8 cellular contexts compared by ENCODE assay signal in the genomic region with DNA sequence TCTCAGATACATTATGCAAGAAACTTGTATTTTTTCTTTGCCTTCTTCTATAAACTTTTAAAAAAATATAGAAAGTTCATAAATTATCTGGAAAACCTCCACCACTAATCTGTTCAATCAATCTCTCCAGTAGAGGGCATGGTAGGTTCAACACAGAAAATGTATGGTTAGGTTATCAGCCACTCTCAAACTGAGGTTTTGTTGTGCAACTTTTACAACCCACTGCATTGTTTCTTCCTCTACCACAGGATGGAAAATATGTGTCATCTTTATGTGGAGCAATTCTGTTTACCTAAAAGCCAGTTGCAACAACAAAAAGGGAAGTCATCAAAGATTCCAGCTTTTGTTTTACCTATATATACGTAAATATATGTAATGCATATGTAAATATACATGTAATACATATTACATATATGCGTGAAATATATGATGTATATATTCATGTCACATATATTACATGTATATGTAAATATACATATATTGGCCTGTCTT. TPM values are rescaled to one million over a fixed set of nuclear protein-coding genes. Genes with fewer than 3 reads are reported as not detected.
DNase-seq lines count a peak whose midpoint lies in the region; ATAC-seq, FAIRE-seq and TF ChIP-seq lines count a peak whose summit lies in the region.

No MANE protein-coding gene starts in this region.

- H4K20me1 ChIP-seq in K562 (replicated peaks; ENCODE audit: control insufficient read depth, insufficient read depth, low read length): no peaks in the 10 kb centered on the region

- CTCF ChIA-PET in K562 (lab: Yijun Ruan, JAX; ENCODE audit: low intra/inter-chr PET ratio): interaction anchor here (0.8 to 3.2 kb wide), 2 partner anchors 214 to 225 kb away, joined by 4 to 25 read pairs; no protein-coding TSS in a partner anchor

- H3K9me3 ChIP-seq in K562 (replicated peaks; ENCODE audit: control insufficient read depth, insufficient read depth, low read depth, low read length): no peaks in the 10 kb centered on the region
- no peaks in the 10 kb centered on the region for H3K9me3 ChIP-seq in vagina

- TF ChIP-seq EP300 in K562 (IDR thresholded peaks at IDR 0.05; ENCODE audit: low read length): no peak

- H3K9ac ChIP-seq in K562 (ENCODE audit: insufficient read depth in 1 of 2, low read depth in 2 of 2, low read length in 2 of 2): no peak overlapping the region

- 19% methylated on average over 2 of the region's 2 CpGs for WGBS in K562 (ENCODE audit: insufficient coverage, low coverage, missing lambda C conversion rate)

- POLR2A ChIA-PET in K562 (lab: Yijun Ruan, JAX): interaction anchor here (1.2 kb wide), 1 partner anchor 9 kb away, joined by 7 read pairs; no protein-coding TSS in a partner anchor

- H2AFZ ChIP-seq in K562 (ENCODE audit: low read depth, low read length): no peak overlapping the region

- no peak overlapping the region for H3K27ac ChIP-seq in K562 (ENCODE audit: extremely low read depth, low read depth, low read length)
- no peak overlapping the region for H3K27ac ChIP-seq in vagina

- in situ Hi-C loops in K562 (cut with MboI): no loop called here

- no peaks in the 10 kb centered on the region for H3K79me2 ChIP-seq in K562 (ENCODE audit: control insufficient read depth, insufficient read depth, low read length)

- no peak overlapping the region for H3K4me2 ChIP-seq in K562 (ENCODE audit: insufficient read depth, low read length)

- H3K4me1 ChIP-seq in K562 (replicated peaks in 1 of 2; ENCODE audit: control insufficient read depth in 2 of 2, insufficient read depth in 2 of 2, low read length in 2 of 2) (peaks cover 6 to 14% of the 10 kb centered on the region in 2 experiments; a peak in 4 of 5 replicates), vagina (peaks cover 5% of the 10 kb centered on the region)

- TF ChIP-seq POLR2A in K562 (conservative IDR thresholded peaks at IDR 0.05): no peak
- TF ChIP-seq POLR2A in vagina (IDR thresholded peaks at IDR 0.05): no peak

- TF ChIP-seq CTCF in K562 (IDR thresholded peaks at IDR 0.05 in 2 of 3, conservative IDR thresholded peaks at IDR 0.05 in 1 of 3; ENCODE audit: insufficient read depth in 2 of 3, low read depth in 1 of 3, low read length in 3 of 3) (peak; percentile 62 to 84 (median 63); a peak in 5 of 6 replicates), vagina (IDR thresholded peaks at IDR 0.05) (peak; percentile 42 to 68 (median 60))

- DNase-seq in NCI-H510A treated with DMSO at 0.1 percent for 48 hours (lab: John Stamatoyannopoulos, UW) (peak; percentile 56), NCI-H510A (lab: John Stamatoyannopoulos, UW) (no peak), NCI-H748 treated with DMSO at 0.1 percent for 48 hours (lab: John Stamatoyannopoulos, UW) (peak; percentile 27), K562 (ENCODE audit: extremely low read depth in 1 of 4, low spot score in 3 of 4) (peak; percentile 46 to 66 (median 56)), left lobe of liver (ENCODE audit: low spot score) (no peak), vagina (ENCODE audit: extremely low spot score in 2 of 2) (no peak)

- ATAC-seq in GM19043 (IDR thresholded peaks at IDR 0.05; ENCODE audit: low read depth, unreplicated experiment) (peak; percentile 23), HG03342 (IDR thresholded peaks at IDR 0.05; ENCODE audit: unreplicated experiment) (peak; percentile 34), K562 (peak; percentile 19; the same call in 2 of the 3 replicates), left lobe of liver (peak; percentile 20)

- H3K36me3 ChIP-seq in K562 (ENCODE audit: control insufficient read depth, insufficient read depth, low read length) (no peaks in the 10 kb centered on the region), vagina (no peaks in the 10 kb centered on the region)

- TF ChIP-seq RAD21 in K562 (CRISPR knock-in tag; conservative IDR thresholded peaks at IDR 0.05 in 1 of 2, IDR thresholded peaks at IDR 0.05 in 1 of 2): peak; percentile 88 to 91

- H3K9me1 ChIP-seq in K562 (ENCODE audit: control insufficient read depth, insufficient read depth, low read length): no peaks in the 10 kb centered on the region

- intact Hi-C loops in K562 (cut with micrococcal nuclease): loop anchor here (2.0 kb wide), 1 partner anchor 317 kb away; a partner anchor contains a TSS
- intact Hi-C loops in vagina (cut with DNase I): loop anchor here (5.0 kb wide), 1 partner anchor 329 kb away; no protein-coding TSS in a partner anchor

- H3K27me3 ChIP-seq in K562 (ENCODE audit: control insufficient read depth in 2 of 2, insufficient read depth in 2 of 2, low read length in 2 of 2) (no peaks in the 10 kb centered on the region), vagina (no peaks in the 10 kb centered on the region)

- FAIRE-seq in K562 (lab: Jason Lieb, UNC): peak; percentile 84

- BruUV-seq in K562 (replicated peaks; lab: Mats Ljungman, UMichigan): no TSS peak

- H3K4me3 ChIP-seq in K562 (no peak overlapping the region), vagina (no peak overlapping the region)

TF ChIP-seq in K562, 482 proteins besides CTCF, POLR2A, EP300 and RAD21 (continues in another document):
- TF ChIP-seq DACH1 (IDR thresholded peaks at IDR 0.05; ENCODE audit: partially characterized antibody): peak; percentile 37
- peak; percentile 32; the same call in 1 of the 2 replicates for TF ChIP-seq LCOR (CRISPR knock-in tag; IDR thresholded peaks at IDR 0.05)
- TF ChIP-seq FOXJ3 (CRISPR knock-in tag; IDR thresholded peaks at IDR 0.05): no peak
- TF ChIP-seq, protein P1, sequence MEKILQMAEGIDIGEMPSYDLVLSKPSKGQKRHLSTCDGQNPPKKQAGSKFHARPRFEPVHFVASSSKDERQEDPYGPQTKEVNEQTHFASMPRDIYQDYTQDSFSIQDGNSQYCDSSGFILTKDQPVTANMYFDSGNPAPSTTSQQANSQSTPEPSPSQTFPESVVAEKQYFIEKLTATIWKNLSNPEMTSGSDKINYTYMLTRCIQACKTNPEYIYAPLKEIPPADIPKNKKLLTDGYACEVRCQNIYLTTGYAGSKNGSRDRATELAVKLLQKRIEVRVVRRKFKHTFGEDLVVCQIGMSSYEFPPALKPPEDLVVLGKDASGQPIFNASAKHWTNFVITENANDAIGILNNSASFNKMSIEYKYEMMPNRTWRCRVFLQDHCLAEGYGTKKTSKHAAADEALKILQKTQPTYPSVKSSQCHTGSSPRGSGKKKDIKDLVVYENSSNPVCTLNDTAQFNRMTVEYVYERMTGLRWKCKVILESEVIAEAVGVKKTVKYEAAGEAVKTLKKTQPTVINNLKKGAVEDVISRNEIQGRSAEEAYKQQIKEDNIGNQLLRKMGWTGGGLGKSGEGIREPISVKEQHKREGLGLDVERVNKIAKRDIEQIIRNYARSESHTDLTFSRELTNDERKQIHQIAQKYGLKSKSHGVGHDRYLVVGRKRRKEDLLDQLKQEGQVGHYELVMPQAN (IDR thresholded peaks at IDR 0.05; ENCODE audit: borderline replicate concordance): no peak
- peak; percentile 74 for TF ChIP-seq ATF7 (IDR thresholded peaks at IDR 0.05)
- TF ChIP-seq, protein P2, sequence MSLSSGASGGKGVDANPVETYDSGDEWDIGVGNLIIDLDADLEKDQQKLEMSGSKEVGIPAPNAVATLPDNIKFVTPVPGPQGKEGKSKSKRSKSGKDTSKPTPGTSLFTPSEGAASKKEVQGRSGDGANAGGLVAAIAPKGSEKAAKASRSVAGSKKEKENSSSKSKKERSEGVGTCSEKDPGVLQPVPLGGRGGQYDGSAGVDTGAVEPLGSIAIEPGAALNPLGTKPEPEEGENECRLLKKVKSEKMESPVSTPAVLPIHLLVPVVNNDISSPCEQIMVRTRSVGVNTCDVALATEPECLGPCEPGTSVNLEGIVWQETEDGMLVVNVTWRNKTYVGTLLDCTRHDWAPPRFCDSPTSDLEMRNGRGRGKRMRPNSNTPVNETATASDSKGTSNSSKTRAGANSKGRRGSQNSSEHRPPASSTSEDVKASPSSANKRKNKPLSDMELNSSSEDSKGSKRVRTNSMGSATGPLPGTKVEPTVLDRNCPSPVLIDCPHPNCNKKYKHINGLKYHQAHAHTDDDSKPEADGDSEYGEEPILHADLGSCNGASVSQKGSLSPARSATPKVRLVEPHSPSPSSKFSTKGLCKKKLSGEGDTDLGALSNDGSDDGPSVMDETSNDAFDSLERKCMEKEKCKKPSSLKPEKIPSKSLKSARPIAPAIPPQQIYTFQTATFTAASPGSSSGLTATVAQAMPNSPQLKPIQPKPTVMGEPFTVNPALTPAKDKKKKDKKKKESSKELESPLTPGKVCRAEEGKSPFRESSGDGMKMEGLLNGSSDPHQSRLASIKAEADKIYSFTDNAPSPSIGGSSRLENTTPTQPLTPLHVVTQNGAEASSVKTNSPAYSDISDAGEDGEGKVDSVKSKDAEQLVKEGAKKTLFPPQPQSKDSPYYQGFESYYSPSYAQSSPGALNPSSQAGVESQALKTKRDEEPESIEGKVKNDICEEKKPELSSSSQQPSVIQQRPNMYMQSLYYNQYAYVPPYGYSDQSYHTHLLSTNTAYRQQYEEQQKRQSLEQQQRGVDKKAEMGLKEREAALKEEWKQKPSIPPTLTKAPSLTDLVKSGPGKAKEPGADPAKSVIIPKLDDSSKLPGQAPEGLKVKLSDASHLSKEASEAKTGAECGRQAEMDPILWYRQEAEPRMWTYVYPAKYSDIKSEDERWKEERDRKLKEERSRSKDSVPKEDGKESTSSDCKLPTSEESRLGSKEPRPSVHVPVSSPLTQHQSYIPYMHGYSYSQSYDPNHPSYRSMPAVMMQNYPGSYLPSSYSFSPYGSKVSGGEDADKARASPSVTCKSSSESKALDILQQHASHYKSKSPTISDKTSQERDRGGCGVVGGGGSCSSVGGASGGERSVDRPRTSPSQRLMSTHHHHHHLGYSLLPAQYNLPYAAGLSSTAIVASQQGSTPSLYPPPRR (CRISPR knock-in tag; IDR thresholded peaks at IDR 0.05; ENCODE audit: borderline replicate concordance): no peak

RNA-seq across cellular contexts. Expression of a gene that starts 3.0 kb away (rescaled TPM):
- 1.2 and 5.1 TPM in 2 replicates for total RNA-seq in K562 (2011; cell fraction: chromatin; rRNA removed; ENCODE audit: low replicate concordance)
- total RNA-seq in K562 (2011; cell fraction: nucleolus; rRNA removed): 2.8 TPM in 2 replicates
- total RNA-seq in K562 (2011; cell fraction: nucleoplasm; rRNA removed): 2.6 and 4.7 TPM in 2 replicates
- total RNA-seq in K562 (2014; rRNA removed) (2.5 and 2.8 TPM in 2 replicates), K562 (2014; rRNA removed; fragmentation: Illumina TruSeq; extraction: Trizol) (4.0 and 4.4 TPM in 2 replicates), K562 (2015; rRNA removed; fragmentation: Illumina TruSeq; extraction: Trizol) (2.5 and 2.7 TPM in 2 replicates), K562 (2021) (2.8 and 4.1 TPM in 2 replicates), left lobe of liver (3.0 TPM), vagina (100 TPM)
- polyA plus RNA-seq in K562 (2011; rRNA removed) (2.6 and 3.8 TPM in 2 replicates), K562 (2014; fragmentation: Illumina TruSeq; extraction: Trizol) (2.7 and 4.1 TPM in 2 replicates), K562 (2014; fragmentation: Nextera tagmentation; extraction: Ambion mirVana) (1 to 10 TPM; 4.7 to 5.4 TPM), K562 (2014; rRNA removed) (3.1 and 3.2 TPM in 2 replicates)
- polyA plus RNA-seq in K562 (2011; cell fraction: cytosol; rRNA removed): 0.51 and 1.2 TPM in 2 replicates
- polyA plus RNA-seq in K562 (2011; cell fraction: nucleus; rRNA removed): 0.98 and 1.8 TPM in 2 replicates
- polyA plus RNA-seq in K562 (2012): 2.4 and 2.6 TPM in 2 replicates
- polyA minus RNA-seq in K562 (2011; rRNA and poly(A)+ RNA removed): 2.1 and 2.5 TPM in 2 replicates
- 5.1 and 5.3 TPM in 2 replicates for polyA minus RNA-seq in K562 (2011; cell fraction: cytosol; rRNA and poly(A)+ RNA removed)
- 1.3 and 5.6 TPM in 2 replicates for polyA minus RNA-seq in K562 (2011; cell fraction: nucleus; rRNA and poly(A)+ RNA removed)

Comparison
In these comparisons a context has a peak if more than half of its experiments do, and no peak if none do; other contexts are left out.
1. DNase-seq: peak in NCI-H510A treated with DMSO at 0.1 percent for 48 hours (single experiment), NCI-H748 treated with DMSO at 0.1 percent for 48 hours (single experiment) and K562 (4 of 4); none in NCI-H510A (single experiment), left lobe of liver (single experiment) and vagina (0 of 2).
2. RNA of a gene that starts 3.0 kb away (total RNA-seq): 100 TPM in vagina (single experiment); 3.0 TPM in left lobe of liver (single experiment) and 1.2 to 5.1 TPM in K562; every median in the first group is over 10 times any median in the second.
3. Peak in every context shown above with its lines, with median percentiles within 50 percentile points of each other: ATAC-seq.